1 cellular context compared by ENCODE assay signal in the genomic region with DNA sequence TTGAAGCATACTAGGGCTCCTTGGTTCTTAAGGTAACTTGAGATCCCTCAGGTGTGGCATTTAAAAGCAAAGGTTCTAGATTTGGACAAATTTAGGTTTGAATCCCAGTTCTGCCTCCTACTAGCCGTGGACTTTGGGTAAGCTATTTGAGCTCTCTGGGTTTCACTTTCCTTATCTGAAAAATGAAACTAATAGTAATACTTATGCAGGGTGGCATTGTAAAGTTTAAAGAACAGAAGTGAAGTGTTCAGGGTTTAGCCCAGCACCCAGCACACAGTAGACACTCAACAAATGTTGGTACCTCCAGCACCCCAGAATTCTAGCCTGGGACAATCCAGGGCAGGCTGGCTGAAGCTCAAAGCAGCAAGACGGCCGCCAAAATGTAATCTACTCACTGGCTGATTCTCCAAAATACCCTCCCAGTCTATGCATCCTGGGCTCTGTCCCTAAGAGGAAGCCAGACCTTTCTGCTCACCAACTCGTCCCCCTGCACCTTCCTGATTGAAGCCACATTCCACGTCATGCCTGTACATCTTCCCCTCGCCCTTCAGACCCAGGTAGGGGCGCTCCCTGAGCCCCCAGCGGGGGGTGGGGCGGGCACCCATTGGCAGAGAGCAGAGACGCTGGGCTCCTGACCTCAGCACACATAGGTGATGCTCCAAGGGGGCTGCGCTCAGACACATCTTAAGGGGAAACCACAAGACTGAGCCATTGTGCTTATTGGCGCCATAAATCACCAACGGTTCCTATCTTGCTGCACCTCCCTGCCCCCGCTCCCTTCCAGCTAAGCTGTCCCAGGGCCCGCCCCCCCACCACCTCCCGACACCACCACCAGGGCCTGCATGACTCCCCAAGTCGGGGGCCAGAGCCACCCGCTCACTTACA.
TF ChIP-seq lines count a peak whose summit lies in the region.

No MANE protein-coding gene starts in this region.

TF ChIP-seq in GM12878, 131 proteins besides CTCF, POLR2A, EP300 and RAD21 (continued from another document):
- TF ChIP-seq, protein P1, sequence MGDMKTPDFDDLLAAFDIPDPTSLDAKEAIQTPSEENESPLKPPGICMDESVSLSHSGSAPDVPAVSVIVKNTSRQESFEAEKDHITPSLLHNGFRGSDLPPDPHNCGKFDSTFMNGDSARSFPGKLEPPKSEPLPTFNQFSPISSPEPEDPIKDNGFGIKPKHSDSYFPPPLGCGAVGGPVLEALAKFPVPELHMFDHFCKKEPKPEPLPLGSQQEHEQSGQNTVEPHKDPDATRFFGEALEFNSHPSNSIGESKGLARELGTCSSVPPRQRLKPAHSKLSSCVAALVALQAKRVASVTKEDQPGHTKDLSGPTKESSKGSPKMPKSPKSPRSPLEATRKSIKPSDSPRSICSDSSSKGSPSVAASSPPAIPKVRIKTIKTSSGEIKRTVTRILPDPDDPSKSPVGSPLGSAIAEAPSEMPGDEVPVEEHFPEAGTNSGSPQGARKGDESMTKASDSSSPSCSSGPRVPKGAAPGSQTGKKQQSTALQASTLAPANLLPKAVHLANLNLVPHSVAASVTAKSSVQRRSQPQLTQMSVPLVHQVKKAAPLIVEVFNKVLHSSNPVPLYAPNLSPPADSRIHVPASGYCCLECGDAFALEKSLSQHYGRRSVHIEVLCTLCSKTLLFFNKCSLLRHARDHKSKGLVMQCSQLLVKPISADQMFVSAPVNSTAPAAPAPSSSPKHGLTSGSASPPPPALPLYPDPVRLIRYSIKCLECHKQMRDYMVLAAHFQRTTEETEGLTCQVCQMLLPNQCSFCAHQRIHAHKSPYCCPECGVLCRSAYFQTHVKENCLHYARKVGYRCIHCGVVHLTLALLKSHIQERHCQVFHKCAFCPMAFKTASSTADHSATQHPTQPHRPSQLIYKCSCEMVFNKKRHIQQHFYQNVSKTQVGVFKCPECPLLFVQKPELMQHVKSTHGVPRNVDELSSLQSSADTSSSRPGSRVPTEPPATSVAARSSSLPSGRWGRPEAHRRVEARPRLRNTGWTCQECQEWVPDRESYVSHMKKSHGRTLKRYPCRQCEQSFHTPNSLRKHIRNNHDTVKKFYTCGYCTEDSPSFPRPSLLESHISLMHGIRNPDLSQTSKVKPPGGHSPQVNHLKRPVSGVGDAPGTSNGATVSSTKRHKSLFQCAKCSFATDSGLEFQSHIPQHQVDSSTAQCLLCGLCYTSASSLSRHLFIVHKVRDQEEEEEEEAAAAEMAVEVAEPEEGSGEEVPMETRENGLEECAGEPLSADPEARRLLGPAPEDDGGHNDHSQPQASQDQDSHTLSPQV (IDR thresholded peaks at IDR 0.05), result no peak
- TF ChIP-seq, protein P2, sequence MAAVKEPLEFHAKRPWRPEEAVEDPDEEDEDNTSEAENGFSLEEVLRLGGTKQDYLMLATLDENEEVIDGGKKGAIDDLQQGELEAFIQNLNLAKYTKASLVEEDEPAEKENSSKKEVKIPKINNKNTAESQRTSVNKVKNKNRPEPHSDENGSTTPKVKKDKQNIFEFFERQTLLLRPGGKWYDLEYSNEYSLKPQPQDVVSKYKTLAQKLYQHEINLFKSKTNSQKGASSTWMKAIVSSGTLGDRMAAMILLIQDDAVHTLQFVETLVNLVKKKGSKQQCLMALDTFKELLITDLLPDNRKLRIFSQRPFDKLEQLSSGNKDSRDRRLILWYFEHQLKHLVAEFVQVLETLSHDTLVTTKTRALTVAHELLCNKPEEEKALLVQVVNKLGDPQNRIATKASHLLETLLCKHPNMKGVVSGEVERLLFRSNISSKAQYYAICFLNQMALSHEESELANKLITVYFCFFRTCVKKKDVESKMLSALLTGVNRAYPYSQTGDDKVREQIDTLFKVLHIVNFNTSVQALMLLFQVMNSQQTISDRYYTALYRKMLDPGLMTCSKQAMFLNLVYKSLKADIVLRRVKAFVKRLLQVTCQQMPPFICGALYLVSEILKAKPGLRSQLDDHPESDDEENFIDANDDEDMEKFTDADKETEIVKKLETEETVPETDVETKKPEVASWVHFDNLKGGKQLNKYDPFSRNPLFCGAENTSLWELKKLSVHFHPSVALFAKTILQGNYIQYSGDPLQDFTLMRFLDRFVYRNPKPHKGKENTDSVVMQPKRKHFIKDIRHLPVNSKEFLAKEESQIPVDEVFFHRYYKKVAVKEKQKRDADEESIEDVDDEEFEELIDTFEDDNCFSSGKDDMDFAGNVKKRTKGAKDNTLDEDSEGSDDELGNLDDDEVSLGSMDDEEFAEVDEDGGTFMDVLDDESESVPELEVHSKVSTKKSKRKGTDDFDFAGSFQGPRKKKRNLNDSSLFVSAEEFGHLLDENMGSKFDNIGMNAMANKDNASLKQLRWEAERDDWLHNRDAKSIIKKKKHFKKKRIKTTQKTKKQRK (IDR thresholded peaks at IDR 0.05; ENCODE audit: low read depth, low read length), result no peak
- TF ChIP-seq TARDBP (IDR thresholded peaks at IDR 0.05; ENCODE audit: borderline replicate concordance) (no peak), TBL1XR1 (IDR thresholded peaks at IDR 0.05; ENCODE audit: low read depth, low read length) (no peak), BMI1 (IDR thresholded peaks at IDR 0.05; ENCODE audit: borderline replicate concordance) (no peak), GATAD2B (conservative IDR thresholded peaks at IDR 0.05; ENCODE audit: low read depth) (no peak), ZBED1 (IDR thresholded peaks at IDR 0.05; ENCODE audit: borderline replicate concordance) (no peak), GABPA (IDR thresholded peaks at IDR 0.05; ENCODE audit: low read depth) (no peak), NR2C2 (IDR thresholded peaks at IDR 0.05; ENCODE audit: borderline replicate concordance, control insufficient read depth, insufficient read length, low read depth) (no peak), IKZF1 (conservative IDR thresholded peaks at IDR 0.05) (no peak)
- TF ChIP-seq, protein P3, sequence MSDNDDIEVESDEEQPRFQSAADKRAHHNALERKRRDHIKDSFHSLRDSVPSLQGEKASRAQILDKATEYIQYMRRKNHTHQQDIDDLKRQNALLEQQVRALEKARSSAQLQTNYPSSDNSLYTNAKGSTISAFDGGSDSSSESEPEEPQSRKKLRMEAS (IDR thresholded peaks at IDR 0.05; ENCODE audit: low read depth, low read length), result no peak
- TF ChIP-seq, protein P4, sequence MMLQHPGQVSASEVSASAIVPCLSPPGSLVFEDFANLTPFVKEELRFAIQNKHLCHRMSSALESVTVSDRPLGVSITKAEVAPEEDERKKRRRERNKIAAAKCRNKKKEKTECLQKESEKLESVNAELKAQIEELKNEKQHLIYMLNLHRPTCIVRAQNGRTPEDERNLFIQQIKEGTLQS (IDR thresholded peaks at IDR 0.05; ENCODE audit: borderline replicate concordance, extremely low read depth, low read depth, low read length), result no peak
- TF ChIP-seq, protein P5, sequence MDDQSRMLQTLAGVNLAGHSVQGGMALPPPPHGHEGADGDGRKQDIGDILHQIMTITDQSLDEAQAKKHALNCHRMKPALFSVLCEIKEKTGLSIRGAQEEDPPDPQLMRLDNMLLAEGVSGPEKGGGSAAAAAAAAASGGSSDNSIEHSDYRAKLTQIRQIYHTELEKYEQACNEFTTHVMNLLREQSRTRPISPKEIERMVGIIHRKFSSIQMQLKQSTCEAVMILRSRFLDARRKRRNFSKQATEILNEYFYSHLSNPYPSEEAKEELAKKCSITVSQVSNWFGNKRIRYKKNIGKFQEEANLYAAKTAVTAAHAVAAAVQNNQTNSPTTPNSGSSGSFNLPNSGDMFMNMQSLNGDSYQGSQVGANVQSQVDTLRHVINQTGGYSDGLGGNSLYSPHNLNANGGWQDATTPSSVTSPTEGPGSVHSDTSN (IDR thresholded peaks at IDR 0.05; ENCODE audit: insufficient replicate concordance, low read depth, low read length), result no peak
- TF ChIP-seq, protein P6, sequence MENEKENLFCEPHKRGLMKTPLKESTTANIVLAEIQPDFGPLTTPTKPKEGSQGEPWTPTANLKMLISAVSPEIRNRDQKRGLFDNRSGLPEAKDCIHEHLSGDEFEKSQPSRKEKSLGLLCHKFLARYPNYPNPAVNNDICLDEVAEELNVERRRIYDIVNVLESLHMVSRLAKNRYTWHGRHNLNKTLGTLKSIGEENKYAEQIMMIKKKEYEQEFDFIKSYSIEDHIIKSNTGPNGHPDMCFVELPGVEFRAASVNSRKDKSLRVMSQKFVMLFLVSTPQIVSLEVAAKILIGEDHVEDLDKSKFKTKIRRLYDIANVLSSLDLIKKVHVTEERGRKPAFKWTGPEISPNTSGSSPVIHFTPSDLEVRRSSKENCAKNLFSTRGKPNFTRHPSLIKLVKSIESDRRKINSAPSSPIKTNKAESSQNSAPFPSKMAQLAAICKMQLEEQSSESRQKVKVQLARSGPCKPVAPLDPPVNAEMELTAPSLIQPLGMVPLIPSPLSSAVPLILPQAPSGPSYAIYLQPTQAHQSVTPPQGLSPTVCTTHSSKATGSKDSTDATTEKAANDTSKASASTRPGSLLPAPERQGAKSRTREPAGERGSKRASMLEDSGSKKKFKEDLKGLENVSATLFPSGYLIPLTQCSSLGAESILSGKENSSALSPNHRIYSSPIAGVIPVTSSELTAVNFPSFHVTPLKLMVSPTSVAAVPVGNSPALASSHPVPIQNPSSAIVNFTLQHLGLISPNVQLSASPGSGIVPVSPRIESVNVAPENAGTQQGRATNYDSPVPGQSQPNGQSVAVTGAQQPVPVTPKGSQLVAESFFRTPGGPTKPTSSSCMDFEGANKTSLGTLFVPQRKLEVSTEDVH (IDR thresholded peaks at IDR 0.05; ENCODE audit: low read depth, partially characterized antibody), result no peak
